ENCODE assay signal across 26 cellular contexts in the genomic region with DNA sequence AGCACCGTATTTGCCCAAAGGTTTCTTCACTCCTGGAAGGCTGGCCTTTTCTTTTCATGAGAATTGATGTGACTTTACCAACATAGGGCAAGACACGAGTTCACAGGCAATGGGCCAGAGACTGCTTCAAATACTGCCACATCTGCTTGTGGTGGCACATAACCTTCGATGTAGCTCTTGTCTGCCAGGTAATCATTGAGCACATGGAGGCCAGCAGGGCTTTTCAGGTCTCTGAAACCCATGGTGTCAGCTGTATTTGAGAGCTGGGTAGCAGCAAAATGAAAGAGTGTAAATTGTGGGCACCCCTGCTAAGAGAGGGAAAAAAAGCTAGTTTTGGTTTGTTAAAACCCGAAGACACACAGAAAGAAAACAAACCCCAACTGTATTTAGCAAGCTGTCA.
"Had no signal": no experiment of that assay in that cellular context is flagged by ENCODE, and none has a peak within 500 bp of the region (broad histone marks: within the 10 kb centered on the region; RNA-seq: fewer than 3 reads in every experiment).

No MANE protein-coding gene starts in this region.

- H3K27ac ChIP-seq: coronary artery, esophagus squamous epithelium, lower lobe of right lung, neural progenitor cell, psoas muscle, skin epidermis, spleen, suprapubic skin, transverse colon, upper lobe of right lung, uterus had no signal

- H3K36me3 ChIP-seq: esophagus squamous epithelium, lower lobe of right lung, neural progenitor cell, spleen, suprapubic skin, transverse colon, upper lobe of right lung, uterus had no signal

- H2AFZ ChIP-seq: neural progenitor cell had no signal

- H3K4me3 ChIP-seq: coronary artery, esophagus squamous epithelium, lower lobe of right lung, neural progenitor cell, psoas muscle, skin epidermis, spleen, suprapubic skin, transverse colon, upper lobe of right lung, uterus had no signal

- DNase-seq: dermis blood vessel endothelial cell; effector memory CD4-positive, alpha-beta T cell; erythroblast; esophagus squamous epithelium; foreskin melanocyte; hypothalamus; immature natural killer cell; islet precursor cell; kidney glomerular epithelial cell; left colon; left ventricle myocardium superior; lower lobe of right lung; naive B cell; psoas muscle; right cardiac atrium; spleen; stimulated activated CD4-positive, alpha-beta T cell treated with anti-CD3 and anti-CD28 coated beads, Interleukin-4, amount 100 ng/mL, for 4 hours; transverse colon; upper lobe of right lung; uterus had no signal

- H3K27me3 ChIP-seq: esophagus squamous epithelium, neural progenitor cell, spleen, suprapubic skin, transverse colon, upper lobe of right lung, uterus had no signal

- H3K4me1 ChIP-seq: esophagus squamous epithelium, lower lobe of right lung, psoas muscle, spleen, suprapubic skin, transverse colon, upper lobe of right lung, uterus had no signal

- H3K9ac ChIP-seq: neural progenitor cell had no signal

- H3K4me2 ChIP-seq: neural progenitor cell had no signal

- ATAC-seq: left colon; left ventricle myocardium superior; lower lobe of right lung; natural killer cell treated with Interleukin-12 subunit alpha and Interleukin-12 subunit beta and Interleukin-15 and Interleukin-18, amount 100 ng/mL, for 72 hours; psoas muscle; right cardiac atrium; stimulated activated memory B cell treated with anti-CD40 and anti-IgM and Interleukin-4, amounts not matched to agents 10 μg/mL and 1 μg/mL and 100 μg/mL, for 72 hours; upper lobe of right lung had no signal

- H3K9me3 ChIP-seq: lower lobe of right lung, psoas muscle, suprapubic skin, upper lobe of right lung, uterus had no signal
